ENCODE assay signal across 8 cellular contexts in genomic region chr21:28991861-28992525, GRCh38. TPM values are rescaled to one million over a fixed set of nuclear protein-coding genes. Genes with fewer than 3 reads are reported as not detected.
DNase-seq lines count a peak whose midpoint lies in the region; ATAC-seq and TF ChIP-seq lines count a peak whose summit lies in the region.

No MANE protein-coding gene starts in this region.

- no peaks in the 10 kb centered on the region for H3K27me3 Mint-ChIP-seq in CD14-positive monocyte (ENCODE audit: low read depth in 3 of 3)
- peaks cover 6% of the 10 kb centered on the region for H3K27me3 Mint-ChIP-seq in GM23338 (ENCODE audit: insufficient read depth, low read depth, poor library complexity)

- no peaks in the 10 kb centered on the region for H3F3A ChIP-seq in GM23338 (replicated peaks; ENCODE audit: low read depth)

- TF ChIP-seq CTCF in CD14-positive monocyte (IDR thresholded peaks at IDR 0.05) (no peak), GM23338 (conservative IDR thresholded peaks at IDR 0.05; ENCODE audit: low read depth in 2 of 2) (no peak), esophagus muscularis mucosa (IDR thresholded peaks at IDR 0.05) (no peak), GM10266 (IDR thresholded peaks at IDR 0.05; ENCODE audit: control insufficient read depth, insufficient read depth, low read depth, missing control alignments) (no peak)

- H3K4ac ChIP-seq in neuronal stem cell (ENCODE audit: low read length), result no peak overlapping the region

- no peaks in the 10 kb centered on the region for H3K9me2 ChIP-seq in GM23338 (ENCODE audit: insufficient read depth)

- no peak overlapping the region for H3K18ac ChIP-seq in neuronal stem cell (ENCODE audit: low read length)

- H3K36me3 ChIP-seq in GM23338 (ENCODE audit: insufficient read depth) (no peaks in the 10 kb centered on the region), SJSA1 (0 out of 2 replicates have a peak, but pooled peaks cover 2% of the 10 kb centered on the region), esophagus muscularis mucosa (peaks cover 0 to under 1% (median 0%) of the 10 kb centered on the region in 4 donors), neuronal stem cell (replicated peaks in 1 of 2; ENCODE audit: control insufficient read depth in 2 of 2, insufficient read depth in 2 of 2, low read length in 2 of 2) (peaks cover 1 to 7% of the 10 kb centered on the region in 2 donors)

- 7% methylated on average over 14 of the region's 14 CpGs for WGBS in esophagus muscularis mucosa
- WGBS in neuronal stem cell (ENCODE audit: extremely low coverage in 2 of 2, insufficient read length in 2 of 2, insufficient replicate concordance in 1 of 2), 2 donors, result no CpG with 5 or more reads among the region's 14 CpGs

- peak overlapping the region; percentile 98 for H3K9ac ChIP-seq in neuronal stem cell (ENCODE audit: low read depth, low read length, poor library complexity)

- no peak overlapping the region for H2BK15ac ChIP-seq in neuronal stem cell (ENCODE audit: low read length)

- H3K27ac Mint-ChIP-seq in CD14-positive monocyte (peak overlapping the region; percentile 92 to 98 (median 97)), GM23338 (peak overlapping the region; percentile 94)

- peaks cover 22% of the 10 kb centered on the region for H3K4me1 Mint-ChIP-seq in CD14-positive monocyte
- peaks cover 10% of the 10 kb centered on the region; the same call in 2 of the 3 replicates for H3K4me1 Mint-ChIP-seq in GM23338

- H3K4me1 ChIP-seq in GM23338 (ENCODE audit: insufficient read depth) (peaks cover 13% of the 10 kb centered on the region), SJSA1 (replicated peaks) (peaks cover 7% of the 10 kb centered on the region), esophagus muscularis mucosa (peaks cover 14 to 32% (median 28%) of the 10 kb centered on the region in 4 donors), neuronal stem cell (ENCODE audit: control insufficient read depth in 2 of 2, insufficient read depth in 1 of 2, low read depth in 1 of 2, low read length in 2 of 2) (peaks cover 4 to 7% of the 10 kb centered on the region in 2 donors)

- no peak overlapping the region for H4K8ac ChIP-seq in neuronal stem cell (ENCODE audit: low read depth, low read length)

- no peak overlapping the region for H2AK5ac ChIP-seq in neuronal stem cell (ENCODE audit: low read depth, low read length)

- no peak for TF ChIP-seq EP300 in esophagus muscularis mucosa (IDR thresholded peaks at IDR 0.05)

- H3K4me3 ChIP-seq in GM23338 (peak overlapping the region; percentile 64), SJSA1 (peak overlapping the region; percentile 68), esophagus muscularis mucosa (peak overlapping the region; percentile 80 to 99 (median 88)), neuronal stem cell (ENCODE audit: low read length in 2 of 2) (peak overlapping the region; percentile 77 to 90)

- H4K20me1 ChIP-seq in GM23338 (replicated peaks; ENCODE audit: insufficient read depth), result peaks cover 4% of the 10 kb centered on the region; the same call in 1 of the 2 replicates

- TF ChIP-seq POLR2A in esophagus muscularis mucosa (IDR thresholded peaks at IDR 0.05; ENCODE audit: low read depth), result no peak

- no peak overlapping the region for H2BK120ac ChIP-seq in neuronal stem cell (ENCODE audit: low read depth, low read length)

- H2AFZ ChIP-seq in GM23338 (peak overlapping the region; percentile 50; the same call in 1 of the 2 replicates), neuronal stem cell (ENCODE audit: low read length) (peak overlapping the region; percentile 90)

- H3K4me2 ChIP-seq in GM23338, result peak overlapping the region; percentile 90
- H3K4me2 ChIP-seq in neuronal stem cell (ENCODE audit: insufficient read depth, low read length, poor library complexity, severe bottlenecking), result peak overlapping the region; percentile 78

- no peak overlapping the region for H3K23ac ChIP-seq in neuronal stem cell (ENCODE audit: low read depth, low read length, poor library complexity)

- no peak overlapping the region for H4K91ac ChIP-seq in neuronal stem cell (ENCODE audit: low read depth, low read length, poor library complexity)

- H3K27ac ChIP-seq in GM23338 (ENCODE audit: low read depth) (peak overlapping the region; percentile 36), SJSA1 (peak overlapping the region; percentile 51), esophagus muscularis mucosa (replicated peaks in 1 of 4) (peak overlapping the region; percentile 87 to 92 (median 90)), neuronal stem cell (replicated peaks; ENCODE audit: low read length) (no peak overlapping the region)

- H3K79me1 ChIP-seq in neuronal stem cell (ENCODE audit: low read depth, low read length), result peaks cover 5% of the 10 kb centered on the region

- peaks cover 52% of the 10 kb centered on the region for H3K79me2 ChIP-seq in GM23338 (replicated peaks; ENCODE audit: insufficient read depth)

- H3K9me3 Mint-ChIP-seq in CD14-positive monocyte, result peaks cover 0 to 3% (median 0%) of the 10 kb centered on the region in 7 donors
- no peaks in the 10 kb centered on the region for H3K9me3 Mint-ChIP-seq in GM23338

- H2BK5ac ChIP-seq in neuronal stem cell (ENCODE audit: low read length), result no peak overlapping the region

- ATAC-seq in GM23338, result peak; percentile 13

- H3K4me3 Mint-ChIP-seq in CD14-positive monocyte (peak overlapping the region; percentile 94 to 99), GM23338 (peak overlapping the region; percentile 95)

- H3K36me3 Mint-ChIP-seq in CD14-positive monocyte (peaks cover 9 to 15% of the 10 kb centered on the region in 2 donors), GM23338 (ENCODE audit: low read depth) (no peaks in the 10 kb centered on the region)

- H2BK12ac ChIP-seq in neuronal stem cell (ENCODE audit: low read length), result no peak overlapping the region

- intact Hi-C loops in CD14-positive monocyte (cut with micrococcal nuclease) (loop anchor here (2.0 to 5.0 kb wide), 3 partner anchors 33 to 105 kb away; partner anchors contain the start of gene USP16 (in 1 of the 2)), esophagus muscularis mucosa (cut with DNase I) (no loop called here)

- no peaks in the 10 kb centered on the region for H3K9me3 ChIP-seq in SJSA1 (replicated peaks)
- no peaks in the 10 kb centered on the region for H3K9me3 ChIP-seq in esophagus muscularis mucosa
- no peaks in the 10 kb centered on the region for H3K9me3 ChIP-seq in neuronal stem cell (replicated peaks in 1 of 2; ENCODE audit: control insufficient read depth in 2 of 2, insufficient read depth in 1 of 2, low read depth in 1 of 2, low read length in 2 of 2)

- H3K14ac ChIP-seq in neuronal stem cell (ENCODE audit: low read length), result no peak overlapping the region

- DNase-seq in CD14-positive monocyte (ENCODE audit: low spot score), result no peak
- no peak for DNase-seq in GM23338 (ENCODE audit: low spot score)
- DNase-seq in SJSA1 (ENCODE audit: low read depth in 1 of 2, low spot score in 2 of 2), result no peak
- no peak for DNase-seq in esophagus muscularis mucosa (ENCODE audit: extremely low spot score)
- DNase-seq in neuronal stem cell (ENCODE audit: low spot score), result no peak
- DNase-seq in HCEC 1CT, result no peak
- no peak for DNase-seq in GM10266 (ENCODE audit: extremely low spot score)
- DNase-seq in ureter (ENCODE audit: low spot score), result no peak

- H3K27me3 ChIP-seq in GM23338 (ENCODE audit: insufficient read depth) (no peaks in the 10 kb centered on the region), SJSA1 (replicated peaks) (no peaks in the 10 kb centered on the region), esophagus muscularis mucosa (no peaks in the 10 kb centered on the region), neuronal stem cell (ENCODE audit: control insufficient read depth in 3 of 3, insufficient read depth in 3 of 3, low read depth in 1 of 3, low read length in 3 of 3) (no peaks in the 10 kb centered on the region)

TF ChIP-seq in GM23338, 12 proteins besides CTCF, POLR2A, EP300 and RAD21 (continues in another document):
- no peak for TF ChIP-seq EZH2 (IDR thresholded peaks at IDR 0.05; ENCODE audit: low read depth, unreplicated experiment)
- TF ChIP-seq NANOG (IDR thresholded peaks at IDR 0.05; ENCODE audit: borderline replicate concordance), result no peak
- TF ChIP-seq JUNB (IDR thresholded peaks at IDR 0.05; ENCODE audit: unreplicated experiment), result no peak
- TF ChIP-seq CREB1 (CRISPR knock-in tag; IDR thresholded peaks at IDR 0.05; ENCODE audit: low read depth), result no peak
- TF ChIP-seq ZNF331 (CRISPR knock-in tag; IDR thresholded peaks at IDR 0.05; ENCODE audit: low read depth), result no peak

RNA-seq across cellular contexts. Expression of gene LTN1, which starts 0.7 kb away (rescaled TPM):
- polyA plus RNA-seq in CD14-positive monocyte (10 to 100 TPM; 11.7 to 14.0 TPM), GM23338 (2016; fragmentation: Nextera tagmentation; extraction: Ambion mirVana) (9.8 and 11.1 TPM in 2 replicates)
- total RNA-seq in GM23338 (2014; rRNA removed; shearing (Covaris generic)), result 26.1 and 30.8 TPM in 2 replicates
- 23.5 and 31.0 TPM in 2 replicates for total RNA-seq in SJSA1 (2014; rRNA removed; shearing (Covaris generic))
- total RNA-seq in esophagus muscularis mucosa (10 to 100 TPM; 19.4 to 39.7 (median 26.5) TPM), ureter (39.8 TPM)
- 10.3 TPM for polyA plus RNA-seq in neuronal stem cell (2013, experiment 1 of 2)
- polyA plus RNA-seq in neuronal stem cell (2013, experiment 2 of 2), result 9.7 TPM

RNA-seq across cellular contexts. Expression of gene RWDD2B, which starts 27.2 kb away (rescaled TPM):
- 1 to 10 TPM; 4.7 to 5.2 TPM for polyA plus RNA-seq in CD14-positive monocyte
- 3.0 and 3.8 TPM in 2 replicates for total RNA-seq in GM23338 (2014; rRNA removed; shearing (Covaris generic))
- 7.5 and 8.1 TPM in 2 replicates for polyA plus RNA-seq in GM23338 (2016; fragmentation: Nextera tagmentation; extraction: Ambion mirVana)
- 20.0 and 24.4 TPM in 2 replicates for total RNA-seq in SJSA1 (2014; rRNA removed; shearing (Covaris generic))
- 10 to 100 TPM in 3 of 4 donors, 1 to 10 TPM in 1; 8.3 to 16.2 (median 12.9) TPM for total RNA-seq in esophagus muscularis mucosa
- polyA plus RNA-seq in neuronal stem cell (2013, experiment 1 of 2), result 4.1 TPM
- polyA plus RNA-seq in neuronal stem cell (2013, experiment 2 of 2), result 4.3 TPM
- total RNA-seq in ureter, result 21.0 TPM

RNA-seq across cellular contexts. Expression of gene USP16, which starts 32.5 kb away (rescaled TPM):
- 10 to 100 TPM; 11.6 to 23.6 TPM for polyA plus RNA-seq in CD14-positive monocyte
- total RNA-seq in GM23338 (2014; rRNA removed; shearing (Covaris generic)), result 19.7 TPM in 2 replicates
- 61.5 and 70.4 TPM in 2 replicates for polyA plus RNA-seq in GM23338 (2016; fragmentation: Nextera tagmentation; extraction: Ambion mirVana)
- 54.1 and 62.1 TPM in 2 replicates for total RNA-seq in SJSA1 (2014; rRNA removed; shearing (Covaris generic))
- total RNA-seq in esophagus muscularis mucosa, result 10 to 100 TPM; 31.3 to 47.8 (median 38.7) TPM
- 26.9 TPM for polyA plus RNA-seq in neuronal stem cell (2013, experiment 1 of 2)
- 27.3 TPM for polyA plus RNA-seq in neuronal stem cell (2013, experiment 2 of 2)
- 51.3 TPM for total RNA-seq in ureter
